ENCODE assay signal across 17 cellular contexts in genomic region chr5:17964067-17964466, GRCh38.
A peak's percentile ranks its signal among the peaks of the same experiment; 100 is the strongest.
DNase-seq lines count a peak whose midpoint lies in the region; ATAC-seq and TF ChIP-seq lines count a peak whose summit lies in the region.
"Had no signal": no experiment of that assay in that cellular context is flagged by ENCODE, and none has a peak within 500 bp of the region (broad histone marks: within the 10 kb centered on the region; RNA-seq: fewer than 3 reads in every experiment).

No MANE protein-coding gene starts in this region.

- dilution Hi-C loops in IMR-90 (cut with HindIII; ENCODE audit: low sequenced_read_pairs, unreplicated experiment): no loop called here

- no peak overlapping the region for H2BK20ac ChIP-seq in IMR-90 (ENCODE audit: low read depth, low read length)

- H3K36me3 Mint-ChIP-seq in GM23338 (ENCODE audit: low read depth): peaks cover 4% of the 10 kb centered on the region; the same call in 2 of the 3 replicates
- H3K36me3 Mint-ChIP-seq: CD4-positive, alpha-beta memory T cell had no signal

- no peak for DNase-seq in GM23338 (ENCODE audit: low spot score)
- no peak for DNase-seq in IMR-90
- peak; percentile 6 for DNase-seq in astrocyte of the hippocampus (ENCODE audit: low read depth, low spot score)
- DNase-seq in activated CD4-positive, CD25-positive, alpha-beta regulatory T cell treated with anti-CD3 and anti-CD28 coated beads, Interleukin-2, amount 50 U/mL, for 72 hours: no peak
- DNase-seq in GM13977 (ENCODE audit: low spot score): no peak
- no peak for DNase-seq in WERI-Rb-1
- DNase-seq: 8988T; C1 segment of cervical spinal cord; Calu3; CD4-positive, alpha-beta memory T cell; COR-L47; DMS53; DMS79 treated with DMSO at 0.1 percent for 48 hours; GF-D8; GM23248; HFFc6 had no signal

- H3K4me1 ChIP-seq in GM23338 (ENCODE audit: insufficient read depth) (no peaks in the 10 kb centered on the region), IMR-90 (ENCODE audit: control insufficient read depth, insufficient read depth, low read length) (no peaks in the 10 kb centered on the region)
- H3K4me1 ChIP-seq: HAP-1 had no signal

- H3K9me3 ChIP-seq in IMR-90 (ENCODE audit: control insufficient read depth, insufficient read depth, low read length): no peaks in the 10 kb centered on the region
- H3K9me3 ChIP-seq in WERI-Rb-1 (ENCODE audit: severe bottlenecking): no peaks in the 10 kb centered on the region
- H3K9me3 ChIP-seq: HAP-1 had no signal

- H3K27ac ChIP-seq in GM23338 (ENCODE audit: low read depth): no peak overlapping the region
- H3K27ac ChIP-seq in IMR-90 (ENCODE audit: insufficient read depth, low read length): no peak overlapping the region
- no peak overlapping the region for H3K27ac ChIP-seq in WERI-Rb-1
- H3K27ac ChIP-seq: GM23248 had no signal

- TF ChIP-seq RAD21 in IMR-90 (IDR thresholded peaks at IDR 0.05; ENCODE audit: low read length): no peak

- no peak overlapping the region for H2AK9ac ChIP-seq in IMR-90 (replicated peaks; ENCODE audit: low read depth, low read length, poor library complexity)

- H3K9me3 Mint-ChIP-seq in GM23338: peaks cover 9% of the 10 kb centered on the region; the same call in 2 of the 3 replicates

- H3K79me2 ChIP-seq in GM23338 (replicated peaks; ENCODE audit: insufficient read depth): no peaks in the 10 kb centered on the region

- no peaks in the 10 kb centered on the region for H3K79me1 ChIP-seq in IMR-90 (ENCODE audit: low read depth in 1 of 2, low read length in 2 of 2)

- no peaks in the 10 kb centered on the region for H3K4me1 Mint-ChIP-seq in GM23338
- H3K4me1 Mint-ChIP-seq: CD4-positive, alpha-beta memory T cell had no signal

- BruUV-seq in IMR-90 (replicated peaks; lab: Mats Ljungman, UMichigan): no TSS peak

- 0 out of 2 replicates have a peak, but pooled peaks cover 3% of the 10 kb centered on the region for H3K9me2 ChIP-seq in GM23338 (ENCODE audit: insufficient read depth)

- no peak overlapping the region for H4K8ac ChIP-seq in IMR-90 (ENCODE audit: low read depth in 2 of 2, low read length in 2 of 2)

- no peaks in the 10 kb centered on the region for H3K9me1 ChIP-seq in IMR-90 (ENCODE audit: insufficient read depth, low read length)

- in situ Hi-C loops in IMR-90 (cut with MboI; ENCODE audit: low sequenced_read_pairs) (no loop called here), GM13977 (cut with MboI; ENCODE audit: low pct_unique_long_range_greater_than_20kb, low sequenced_read_pairs, unreplicated experiment) (no loop called here)

- H3K36me3 ChIP-seq in GM23338 (ENCODE audit: insufficient read depth) (no peaks in the 10 kb centered on the region), IMR-90 (ENCODE audit: control insufficient read depth, insufficient read depth, low read length) (no peaks in the 10 kb centered on the region), WERI-Rb-1 (no peaks in the 10 kb centered on the region)
- H3K36me3 ChIP-seq: HAP-1 had no signal

- intact Hi-C loops in IMR-90 (cut with micrococcal nuclease): no loop called here

- WGBS in IMR-90 (ENCODE audit: extremely low coverage in 2 of 2, insufficient read length in 1 of 2), 2 experiments: no CpG with 5 or more reads among the region's 2 CpGs

- TF ChIP-seq POLR2A in IMR-90 (IDR thresholded peaks at IDR 0.05; ENCODE audit: low read depth, low read length): no peak

- no peak overlapping the region for H3K18ac ChIP-seq in IMR-90 (ENCODE audit: low read depth, low read length)

- peak overlapping the region; percentile 61; the same call in 1 of the 2 replicates for H2AFZ ChIP-seq in GM23338
- no peak overlapping the region for H2AFZ ChIP-seq in IMR-90 (replicated peaks; ENCODE audit: low read length, poor library complexity)
- H2AFZ ChIP-seq: GM23248 had no signal

- POLR2A ChIA-PET in IMR-90 (lab: Charles Lee; ENCODE audit: unreplicated experiment): no interaction called here

- H3K23ac ChIP-seq in IMR-90 (ENCODE audit: low read depth, low read length): no peak overlapping the region

- no peak for ATAC-seq in GM23338
- no peak for ATAC-seq in IMR-90 (ENCODE audit: low read depth)

- H3K4me3 Mint-ChIP-seq in GM23338: no peak overlapping the region
- H3K4me3 Mint-ChIP-seq: CD4-positive, alpha-beta memory T cell; HFFc6 had no signal

- CTCF ChIA-PET in IMR-90 (lab: Yijun Ruan, JAX): no interaction called here

- no peak overlapping the region for H2AK5ac ChIP-seq in IMR-90 (ENCODE audit: low read depth, low read length)

- H4K91ac ChIP-seq in IMR-90 (ENCODE audit: insufficient read depth, low read depth, low read length): no peak overlapping the region

- no peak overlapping the region for H3K27ac Mint-ChIP-seq in GM23338
- H3K27ac Mint-ChIP-seq: CD4-positive, alpha-beta memory T cell; HFFc6 had no signal

- H3K27me3 ChIP-seq in GM23338 (ENCODE audit: insufficient read depth): no peaks in the 10 kb centered on the region
- H3K27me3 ChIP-seq in IMR-90 (ENCODE audit: control insufficient read depth, insufficient read depth, low read length): no peaks in the 10 kb centered on the region
- no peaks in the 10 kb centered on the region for H3K27me3 ChIP-seq in WERI-Rb-1 (ENCODE audit: insufficient read depth, low read depth, severe bottlenecking)

- TF ChIP-seq CTCF in GM23338 (conservative IDR thresholded peaks at IDR 0.05; ENCODE audit: low read depth in 2 of 2) (no peak), IMR-90 (conservative IDR thresholded peaks at IDR 0.05; ENCODE audit: low read depth, low read length) (no peak), GM13977 (IDR thresholded peaks at IDR 0.05; ENCODE audit: extremely low read depth, insufficient read depth, missing control alignments) (no peak), WERI-Rb-1 (IDR thresholded peaks at IDR 0.05; ENCODE audit: low read depth, low read length) (no peak)

- H4K20me1 ChIP-seq in GM23338 (replicated peaks; ENCODE audit: insufficient read depth) (no peaks in the 10 kb centered on the region), IMR-90 (ENCODE audit: insufficient read depth, low read length) (no peaks in the 10 kb centered on the region)

- no peak overlapping the region for H2BK15ac ChIP-seq in IMR-90 (ENCODE audit: low read depth, low read length)

- H3K27me3 Mint-ChIP-seq in GM23338 (ENCODE audit: insufficient read depth, low read depth, poor library complexity): no peaks in the 10 kb centered on the region
- H3K27me3 Mint-ChIP-seq: CD4-positive, alpha-beta memory T cell had no signal

- no peak overlapping the region for H3K56ac ChIP-seq in IMR-90 (ENCODE audit: extremely low read depth, insufficient read depth, low read length)

- H3K4ac ChIP-seq in IMR-90 (ENCODE audit: low read depth, low read length): no peak overlapping the region

- no peak overlapping the region for H3K4me2 ChIP-seq in GM23338
- H3K4me2 ChIP-seq in IMR-90 (ENCODE audit: low read depth, low read length): no peak overlapping the region

- H3K14ac ChIP-seq in IMR-90 (replicated peaks; ENCODE audit: low read depth, low read length): no peak overlapping the region

- no peaks in the 10 kb centered on the region for H3F3A ChIP-seq in GM23338 (replicated peaks; ENCODE audit: low read depth)

- H3K4me3 ChIP-seq in GM23338 (no peak overlapping the region), IMR-90 (ENCODE audit: insufficient read depth, low read depth, low read length) (no peak overlapping the region), WERI-Rb-1 (ENCODE audit: low read depth, low read length) (no peak overlapping the region)
- H3K4me3 ChIP-seq: GM23248, HAP-1 had no signal

- H2BK120ac ChIP-seq in IMR-90 (ENCODE audit: low read depth, low read length): no peak overlapping the region

- no peak overlapping the region for H4K5ac ChIP-seq in IMR-90 (ENCODE audit: low read depth, low read length)

- no peak overlapping the region for H2BK5ac ChIP-seq in IMR-90 (ENCODE audit: low read depth, low read length, poor library complexity, severe bottlenecking)

- no peak overlapping the region for H3K9ac ChIP-seq in IMR-90 (ENCODE audit: low read depth, low read length)
- H3K9ac ChIP-seq: GM23248 had no signal

TF ChIP-seq in GM23338, 12 proteins besides CTCF, POLR2A, EP300 and RAD21:
- no peak for TF ChIP-seq ZNF114 (CRISPR knock-in tag; IDR thresholded peaks at IDR 0.05)

TF ChIP-seq in IMR-90, 13 proteins besides CTCF, POLR2A, EP300 and RAD21:
- TF ChIP-seq FOS (IDR thresholded peaks at IDR 0.05; ENCODE audit: low read depth, low read length): no peak
- TF ChIP-seq NFE2L2 (IDR thresholded peaks at IDR 0.05; ENCODE audit: low read depth, low read length): peak; percentile 54
- no peak for TF ChIP-seq CEBPB (IDR thresholded peaks at IDR 0.05; ENCODE audit: low read depth, low read length)
TF ChIP-seq in IMR-90: peak in this region for 1.
